ENCODE assay signal across 9 cellular contexts in genomic region chr1:34013958-34014737, GRCh38.
DNase-seq lines count a peak whose midpoint lies in the region; ATAC-seq and TF ChIP-seq lines count a peak whose summit lies in the region.
"Had no signal": no experiment of that assay in that cellular context is flagged by ENCODE, and none has a peak within 500 bp of the region (broad histone marks: within the 10 kb centered on the region; RNA-seq: fewer than 3 reads in every experiment).

No MANE protein-coding gene starts in this region.

- no peak overlapping the region for H3K9ac ChIP-seq in MM.1S (ENCODE audit: low read length)
- no peak overlapping the region for H3K9ac ChIP-seq in endodermal cell (ENCODE audit: extremely low read depth, low read length, poor library complexity, severe bottlenecking)

- H3K4me1 Mint-ChIP-seq in endodermal cell (peaks cover 12% of the 10 kb centered on the region), progenitor cell of endocrine pancreas (ENCODE audit: low read depth) (peaks cover 5% of the 10 kb centered on the region)
- H3K4me1 Mint-ChIP-seq: stimulated activated naive CD8-positive, alpha-beta T cell treated with anti-CD3 and anti-CD28 coated beads, Interleukin-15, amount 100 ng/mL, for 72 hours had no signal

- no peak overlapping the region for H3K4me2 ChIP-seq in MM.1S (ENCODE audit: low read depth, low read length)

- no peak overlapping the region for H3K4me3 Mint-ChIP-seq in endodermal cell
- no peak overlapping the region for H3K4me3 Mint-ChIP-seq in progenitor cell of endocrine pancreas (ENCODE audit: low read depth)
- H3K4me3 Mint-ChIP-seq: stimulated activated naive CD8-positive, alpha-beta T cell treated with anti-CD3 and anti-CD28 coated beads, Interleukin-15, amount 100 ng/mL, for 72 hours had no signal

- H2AFZ ChIP-seq in MM.1S (ENCODE audit: low read length), result no peak overlapping the region

- no peak overlapping the region for H3K27ac ChIP-seq in MM.1S (ENCODE audit: low read length)
- H3K27ac ChIP-seq in endodermal cell (ENCODE audit: low read depth, low read length), result no peak overlapping the region

- TF ChIP-seq CTCF in GM12874 (IDR thresholded peaks at IDR 0.05; ENCODE audit: insufficient read depth, low read depth, low read length) (peak; percentile 77), MM.1S (IDR thresholded peaks at IDR 0.05; ENCODE audit: low read length) (peak; percentile 26), endodermal cell (conservative IDR thresholded peaks at IDR 0.05) (peak; percentile 96), progenitor cell of endocrine pancreas (IDR thresholded peaks at IDR 0.05; ENCODE audit: unreplicated experiment) (peak; percentile 73)

- no peaks in the 10 kb centered on the region for H4K20me1 ChIP-seq in MM.1S (ENCODE audit: insufficient read depth, low read length)

- WGBS in endodermal cell (ENCODE audit: insufficient coverage in 1 of 2, insufficient read length in 1 of 2), 2 experiments, result 63 to 64% methylated on average over 10 to 11 of the region's 11 CpGs

- H3K79me2 ChIP-seq in MM.1S (ENCODE audit: low read length), result no peaks in the 10 kb centered on the region

- H3F3A ChIP-seq in MM.1S (ENCODE audit: insufficient read depth, low read length), result no peaks in the 10 kb centered on the region

- H3K27me3 Mint-ChIP-seq in endodermal cell (ENCODE audit: insufficient read depth) (peaks cover 11% of the 10 kb centered on the region), progenitor cell of endocrine pancreas (peaks cover 15% of the 10 kb centered on the region)

- H3K9me3 ChIP-seq in MM.1S (replicated peaks; ENCODE audit: insufficient read depth, low read length) (no peaks in the 10 kb centered on the region), endodermal cell (ENCODE audit: control insufficient read depth, low read length) (no peaks in the 10 kb centered on the region)

- ATAC-seq in GM18520 (IDR thresholded peaks at IDR 0.05; ENCODE audit: unreplicated experiment), result no peak
- ATAC-seq: left colon; stimulated activated naive CD8-positive, alpha-beta T cell treated with anti-CD3 and anti-CD28 coated beads, Interleukin-15, amount 100 ng/mL, for 72 hours had no signal

- H3K36me3 Mint-ChIP-seq in endodermal cell (ENCODE audit: low read depth) (no peaks in the 10 kb centered on the region), progenitor cell of endocrine pancreas (ENCODE audit: insufficient read depth) (no peaks in the 10 kb centered on the region)

- no peak overlapping the region for H3K27ac Mint-ChIP-seq in endodermal cell
- no peak overlapping the region for H3K27ac Mint-ChIP-seq in progenitor cell of endocrine pancreas
- H3K27ac Mint-ChIP-seq: stimulated activated naive CD8-positive, alpha-beta T cell treated with anti-CD3 and anti-CD28 coated beads, Interleukin-15, amount 100 ng/mL, for 72 hours had no signal

- peaks cover 20% of the 10 kb centered on the region; the same call in 1 of the 2 replicates for H3K27me3 ChIP-seq in MM.1S (replicated peaks; ENCODE audit: insufficient read depth, low read length)
- no peaks in the 10 kb centered on the region for H3K27me3 ChIP-seq in endodermal cell (ENCODE audit: control insufficient read depth, insufficient read depth, low read length, poor library complexity, severe bottlenecking)

- H3K4me3 ChIP-seq in MM.1S (ENCODE audit: low read length), result no peak overlapping the region
- no peak overlapping the region for H3K4me3 ChIP-seq in endodermal cell (ENCODE audit: low read length)

- no peaks in the 10 kb centered on the region for H3K4me1 ChIP-seq in MM.1S (ENCODE audit: low read length)
- peaks cover 4% of the 10 kb centered on the region for H3K4me1 ChIP-seq in endodermal cell (ENCODE audit: control insufficient read depth, insufficient read depth, low read length)

- no peaks in the 10 kb centered on the region for H3K9me3 Mint-ChIP-seq in endodermal cell
- no peaks in the 10 kb centered on the region for H3K9me3 Mint-ChIP-seq in progenitor cell of endocrine pancreas (ENCODE audit: low read depth)
- H3K9me3 Mint-ChIP-seq: stimulated activated naive CD8-positive, alpha-beta T cell treated with anti-CD3 and anti-CD28 coated beads, Interleukin-15, amount 100 ng/mL, for 72 hours had no signal

- no peak for DNase-seq in MM.1S
- peak; percentile 92 for DNase-seq in endodermal cell
- peak; percentile 36 for DNase-seq in progenitor cell of endocrine pancreas (ENCODE audit: low spot score, unreplicated experiment)
- DNase-seq in D341Med (ENCODE audit: low spot score), result no peak
- DNase-seq in NCI-H1105 treated with DMSO at 0.1 percent for 48 hours (lab: John Stamatoyannopoulos, UW), result no peak

- H3K36me3 ChIP-seq in MM.1S (replicated peaks; ENCODE audit: insufficient read depth, low read length) (no peaks in the 10 kb centered on the region), endodermal cell (ENCODE audit: control insufficient read depth, insufficient read depth, low read length) (no peaks in the 10 kb centered on the region)

- H3K9me2 ChIP-seq in MM.1S (replicated peaks; ENCODE audit: insufficient read depth, low read length), result no peaks in the 10 kb centered on the region

Comparison
In these comparisons a context has a peak if more than half of its experiments do, and no peak if none do; other contexts are left out.
1. CTCF ChIP-seq: peak in every context shown above with its lines; median percentile 96 in endodermal cell; 77 in GM12874; 73 in progenitor cell of endocrine pancreas; 26 in MM.1S.
2. DNase-seq: peak in endodermal cell (single experiment) and progenitor cell of endocrine pancreas (single experiment); none in MM.1S (single experiment), D341Med (single experiment) and NCI-H1105 treated with DMSO at 0.1 percent for 48 hours (single experiment).